ENCODE assay signal across 8 cellular contexts in genomic region chr14:88824314-88825077, GRCh38. TPM values are rescaled to one million over a fixed set of nuclear protein-coding genes. Genes with fewer than 3 reads are reported as not detected.
A peak's percentile ranks its signal among the peaks of the same experiment; 100 is the strongest.
DNase-seq lines count a peak whose midpoint lies in the region; ATAC-seq lines count a peak whose summit lies in the region.

TTC8 (plus strand) TSS chr14:88824651; CDS start chr14:88824708, 57 bp downstream.

- H3K36me3 ChIP-seq in BLaER1 treated with 17β-estradiol and CSF1 and Interleukin-3, amounts not matched to agents 10 nM and 100 nM: no peaks in the 10 kb centered on the region

- peak; percentile 99 for ATAC-seq in GM19328 (IDR thresholded peaks at IDR 0.05; ENCODE audit: unreplicated experiment)
- ATAC-seq in HG03469 (IDR thresholded peaks at IDR 0.05; ENCODE audit: unreplicated experiment): peak; percentile 94
- ATAC-seq in left colon: peak; percentile 99

- peak within 1 kb of the TSS; percentile 79 for H3K4me3 Mint-ChIP-seq in activated CD4-positive, alpha-beta T cell treated with anti-CD3 and anti-CD28 coated beads, Interleukin-2, amount 10 ng/mL, durations not matched to agents 7 days and 5 days

- H3K4me1 ChIP-seq in BLaER1 treated with 17β-estradiol and CSF1 and Interleukin-3, amounts not matched to agents 10 nM and 100 nM: peaks cover 6 to 22% (median 14%) of the 10 kb centered on the region in 10 experiments; a peak in 18 of 20 replicates

- POLR2A ChIA-PET in activated CD4-positive, alpha-beta T cell treated with anti-CD3 and anti-CD28 coated beads, Interleukin-2, amount 10 ng/mL, durations not matched to agents 7 days and 5 days (lab: Charles Lee): no interaction called here

- peak within 1 kb of the TSS; percentile 61 to 83 (median 73) for H3K4me3 ChIP-seq in BLaER1 treated with 17β-estradiol and CSF1 and Interleukin-3, amounts not matched to agents 10 nM and 100 nM

- no peaks in the 10 kb centered on the region for H4K20me1 ChIP-seq in BLaER1 treated with 17β-estradiol and CSF1 and Interleukin-3, amounts not matched to agents 10 nM and 100 nM

- peak within 1 kb of the TSS; percentile 98 for H3K27ac Mint-ChIP-seq in activated CD4-positive, alpha-beta T cell treated with anti-CD3 and anti-CD28 coated beads, Interleukin-2, amount 10 ng/mL, durations not matched to agents 7 days and 5 days

- peak within 1 kb of the TSS; percentile 76 to 91 (median 85) for H3K9ac ChIP-seq in BLaER1 treated with 17β-estradiol and CSF1 and Interleukin-3, amounts not matched to agents 10 nM and 100 nM

- CTCF ChIA-PET in activated CD4-positive, alpha-beta T cell treated with anti-CD3 and anti-CD28 coated beads, Interleukin-2, amount 10 ng/mL, durations not matched to agents 7 days and 5 days (lab: Charles Lee): interaction anchor here (0.8 to 1.6 kb wide), 4 partner anchors 14 to 32 kb away, joined by 3 to 4 read pairs (median 4); partner anchors contain the start of gene EML5

- H3K4me2 ChIP-seq in BLaER1 treated with 17β-estradiol and CSF1 and Interleukin-3, amounts not matched to agents 10 nM and 100 nM: peak within 1 kb of the TSS; percentile 85 to 96 (median 92)

- peak within 1 kb of the TSS; percentile 83 to 96 (median 88) for H3K27ac ChIP-seq in BLaER1 treated with 17β-estradiol and CSF1 and Interleukin-3, amounts not matched to agents 10 nM and 100 nM

- peaks cover 12% of the 10 kb centered on the region for H3K27me3 Mint-ChIP-seq in activated CD4-positive, alpha-beta T cell treated with anti-CD3 and anti-CD28 coated beads, Interleukin-2, amount 10 ng/mL, durations not matched to agents 7 days and 5 days

- no peaks in the 10 kb centered on the region for H3K9me3 ChIP-seq in BLaER1 treated with 17β-estradiol and CSF1 and Interleukin-3, amounts not matched to agents 10 nM and 100 nM (replicated peaks in 1 of 11)

- DNase-seq in NCI-H526 treated with DMSO at 0.1 percent for 48 hours (lab: John Stamatoyannopoulos, UW) (peak; percentile 91), cortex of kidney (lab: John Stamatoyannopoulos, UW) (peak; percentile 15), left colon (peak; percentile 91)
- peak; percentile 88 for DNase-seq in activated CD4-positive, alpha-beta T cell treated with anti-CD3 and anti-CD28 coated beads, Interleukin-2, amount 10 ng/mL, durations not matched to agents 7 days and 5 days
- peak; percentile 67 to 72 for DNase-seq in stimulated activated CD4-positive, alpha-beta T cell treated with anti-CD3 and anti-CD28 coated beads, Interleukin-1b, Interleukin-23, amount 100 ng/mL, for 4 hours (ENCODE audit: low read depth in 2 of 2)

- no peaks in the 10 kb centered on the region for H3K36me3 Mint-ChIP-seq in activated CD4-positive, alpha-beta T cell treated with anti-CD3 and anti-CD28 coated beads, Interleukin-2, amount 10 ng/mL, durations not matched to agents 7 days and 5 days (ENCODE audit: low read depth)

- H3K4me1 Mint-ChIP-seq in activated CD4-positive, alpha-beta T cell treated with anti-CD3 and anti-CD28 coated beads, Interleukin-2, amount 10 ng/mL, durations not matched to agents 7 days and 5 days: peaks cover 14% of the 10 kb centered on the region

- H3K27me3 ChIP-seq in BLaER1 treated with 17β-estradiol and CSF1 and Interleukin-3, amounts not matched to agents 10 nM and 100 nM: no peaks in the 10 kb centered on the region

- H3K9me3 Mint-ChIP-seq in activated CD4-positive, alpha-beta T cell treated with anti-CD3 and anti-CD28 coated beads, Interleukin-2, amount 10 ng/mL, durations not matched to agents 7 days and 5 days: no peaks in the 10 kb centered on the region

- intact Hi-C loops in left colon (cut with DNase I, micrococcal nuclease): no loop called here

RNA-seq across cellular contexts. Expression of gene TTC8, which starts in this region (rescaled TPM):
- total RNA-seq in activated CD4-positive, alpha-beta T cell treated with anti-CD3 and anti-CD28 coated beads, Interleukin-2, amount 10 ng/mL, durations not matched to agents 7 days and 5 days: 1 to 10 TPM in 1 of 2 experiments, under 1 TPM in 1; 0.79 to 1.5 TPM
- total RNA-seq in left colon: 10 to 100 TPM; 13.4 to 16.3 TPM

Comparison
In these comparisons a context has a peak if more than half of its experiments do, and no peak if none do; other contexts are left out.
1. Peak in every context shown above with its lines: DNase-seq, ATAC-seq, H3K4me3 ChIP-seq and H3K27ac ChIP-seq.
2. RNA of gene TTC8 (total RNA-seq): 13.4 to 16.3 TPM in left colon; 0.79 to 1.5 TPM in activated CD4-positive, alpha-beta T cell treated with anti-CD3 and anti-CD28 coated beads, Interleukin-2, amount 10 ng/mL, durations not matched to agents 7 days and 5 days; every median in the first group is over 4 times any median in the second.
3. DNase-seq: peak in every context shown above with its lines; median percentile 91 in NCI-H526 treated with DMSO at 0.1 percent for 48 hours; 91 in left colon; 88 in activated CD4-positive, alpha-beta T cell treated with anti-CD3 and anti-CD28 coated beads, Interleukin-2, amount 10 ng/mL, durations not matched to agents 7 days and 5 days; 70 in stimulated activated CD4-positive, alpha-beta T cell treated with anti-CD3 and anti-CD28 coated beads, Interleukin-1b, Interleukin-23, amount 100 ng/mL, for 4 hours; 15 in cortex of kidney.